In genomic region chr3:16079519-16079918, GRCh38 we compare ENCODE assay signal across 19 cellular contexts.
DNase-seq lines count a peak whose midpoint lies in the region; ATAC-seq, FAIRE-seq and TF ChIP-seq lines count a peak whose summit lies in the region.
"Had no signal": no experiment of that assay in that cellular context is flagged by ENCODE, and none has a peak within 500 bp of the region (broad histone marks: within the 10 kb centered on the region; RNA-seq: fewer than 3 reads in every experiment).

No MANE protein-coding gene starts in this region.

- H3K4me2 ChIP-seq in A549 = 0 out of 3 replicates have a peak overlapping the region, but pooled peaks have one; percentile 2
- H3K4me2 ChIP-seq in mesenchymal stem cell (ENCODE audit: low read length, poor library complexity, severe bottlenecking) = no peak overlapping the region

- no peak for TF ChIP-seq CTCF in A549 (IDR thresholded peaks at IDR 0.05)
- no peak for TF ChIP-seq CTCF in fibroblast of mammary gland (conservative IDR thresholded peaks at IDR 0.05; ENCODE audit: control insufficient read depth, insufficient read depth, low read depth, low read length)
- TF ChIP-seq CTCF in prostate gland (IDR thresholded peaks at IDR 0.05) = no peak

- H3K27me3 ChIP-seq in adipocyte (replicated peaks; ENCODE audit: control insufficient read depth, insufficient read depth, low read length) (no peaks in the 10 kb centered on the region), prostate gland (replicated peaks; ENCODE audit: insufficient read depth) (no peaks in the 10 kb centered on the region), mesenchymal stem cell (ENCODE audit: control insufficient read depth in 1 of 2, insufficient read depth in 1 of 2, low read length in 2 of 2) (no peaks in the 10 kb centered on the region)
- H3K27me3 ChIP-seq: gastrocnemius medialis had no signal

- TF ChIP-seq POLR2A in A549 (IDR thresholded peaks at IDR 0.05; ENCODE audit: low read length) (no peak), prostate gland (IDR thresholded peaks at IDR 0.05) (no peak)

- no peak overlapping the region for H3K18ac ChIP-seq in mesenchymal stem cell (ENCODE audit: low read depth in 1 of 2, low read length in 2 of 2)

- H2AFZ ChIP-seq in mesenchymal stem cell (ENCODE audit: low read depth, low read length) = no peak overlapping the region

- no peak for DNase-seq in A549 (ENCODE audit: low read depth in 1 of 2, low spot score in 1 of 2)
- peak; percentile 84 for DNase-seq in LHCN-M2 (ENCODE audit: low read depth)
- DNase-seq in adipocyte (ENCODE audit: low read depth) = peak; percentile 56
- DNase-seq in fibroblast of mammary gland (ENCODE audit: low read depth) = peak; percentile 87
- no peak for DNase-seq in prostate gland (ENCODE audit: low spot score)
- no peak for DNase-seq in mesenchymal stem cell
- DNase-seq in DMS114 treated with DMSO at 0.1 percent for 48 hours (lab: John Stamatoyannopoulos, UW; ENCODE audit: unreplicated experiment) = no peak
- DNase-seq: activated naive CD4-positive, alpha-beta T cell treated with anti-CD3 and anti-CD28 coated beads for 36 hours; activated T-cell treated with anti-CD3 and anti-CD28 coated beads, Interleukin-2, amount 50 U/mL, for 4 hours; aorta; cortex of kidney; gastrocnemius medialis; HFFc6; left cardiac atrium; NCI-H748 treated with DMSO at 0.1 percent for 48 hours; retina; stimulated activated CD4-positive, alpha-beta T cell treated with anti-CD3 and anti-CD28 coated beads, Interleukin-15, amount 100 ng/mL, for 24 hours; T-helper 9 cell had no signal

- no peak overlapping the region for H3K4ac ChIP-seq in mesenchymal stem cell (ENCODE audit: low read depth in 1 of 2, low read length in 2 of 2)

- no peak overlapping the region for H3K14ac ChIP-seq in mesenchymal stem cell (ENCODE audit: low read length in 2 of 2)

- H2AK5ac ChIP-seq in mesenchymal stem cell (ENCODE audit: low read length, severe bottlenecking) = no peak overlapping the region

- CTCF ChIA-PET in A549 (lab: Yijun Ruan, JAX) = interaction anchor here (0.6 to 1.4 kb wide), 3 partner anchors 19 to 476 kb away, joined by 3 to 4 read pairs (median 3); no protein-coding TSS in a partner anchor

- H3K36me3 ChIP-seq in adipocyte (ENCODE audit: control insufficient read depth, insufficient read depth, low read length, severe bottlenecking) (no peaks in the 10 kb centered on the region), prostate gland (no peaks in the 10 kb centered on the region), mesenchymal stem cell (ENCODE audit: control insufficient read depth in 1 of 2, insufficient read depth in 2 of 2, low read depth in 1 of 2, low read length in 2 of 2) (peaks cover 0 to 4% of the 10 kb centered on the region in 2 experiments)
- H3K36me3 ChIP-seq: gastrocnemius medialis had no signal

- 62% methylated on average over 2 of the region's 2 CpGs for WGBS in A549 (ENCODE audit: missing lambda C conversion rate)
- WGBS in prostate gland = 60% methylated on average over 2 of the region's 2 CpGs
- WGBS in mesenchymal stem cell = 92% methylated on average over 1 of the region's 2 CpGs

- H3K23ac ChIP-seq in mesenchymal stem cell (ENCODE audit: low read length in 2 of 2) = no peak overlapping the region

- H3K27ac ChIP-seq in A549 (peak overlapping the region; percentile 18 to 25; a peak in 2 of 6 replicates), prostate gland (no peak overlapping the region), mesenchymal stem cell (ENCODE audit: low read length, poor library complexity, severe bottlenecking) (no peak overlapping the region)
- H3K27ac ChIP-seq: gastrocnemius medialis had no signal

- TF ChIP-seq EP300 in A549 (IDR thresholded peaks at IDR 0.05) = no peak

- H3K9me3 ChIP-seq in A549 (peaks cover 38% of the 10 kb centered on the region), adipocyte (ENCODE audit: control insufficient read depth, low read length) (peaks cover 11% of the 10 kb centered on the region), prostate gland (no peaks in the 10 kb centered on the region), mesenchymal stem cell (ENCODE audit: control insufficient read depth, low read length) (peaks cover 26% of the 10 kb centered on the region)
- H3K9me3 ChIP-seq: gastrocnemius medialis had no signal

- no peak for TF ChIP-seq RAD21 in A549 (conservative IDR thresholded peaks at IDR 0.05 in 1 of 2, IDR thresholded peaks at IDR 0.05 in 1 of 2)

- peaks cover 5% of the 10 kb centered on the region; the same call in 1 of the 3 replicates for H3K4me1 ChIP-seq in A549
- peaks cover 8% of the 10 kb centered on the region for H3K4me1 ChIP-seq in adipocyte (ENCODE audit: control insufficient read depth, insufficient read depth, low read length)
- H3K4me1 ChIP-seq in prostate gland (replicated peaks) = no peaks in the 10 kb centered on the region
- peaks cover 2% of the 10 kb centered on the region for H3K4me1 ChIP-seq in mesenchymal stem cell (ENCODE audit: control insufficient read depth, insufficient read depth, low read depth, low read length)

- no peak overlapping the region for H4K8ac ChIP-seq in mesenchymal stem cell (ENCODE audit: low read length)

- no peak overlapping the region for H4K91ac ChIP-seq in mesenchymal stem cell (ENCODE audit: low read length)

- no peak overlapping the region for H2BK12ac ChIP-seq in mesenchymal stem cell (ENCODE audit: low read length in 2 of 2)

- H2BK5ac ChIP-seq in mesenchymal stem cell (ENCODE audit: low read depth, low read length, poor library complexity, severe bottlenecking) = no peak overlapping the region

- intact Hi-C loops in prostate gland (cut with DNase I) = no loop called here

- H3K9ac ChIP-seq in adipocyte (ENCODE audit: low read length) = no peak overlapping the region
- H3K9ac ChIP-seq in mesenchymal stem cell (ENCODE audit: low read length) = no peak overlapping the region

- FAIRE-seq in A549 (lab: Jason Lieb, UNC) = no peak

- H2BK15ac ChIP-seq in mesenchymal stem cell (ENCODE audit: low read depth, poor library complexity, severe bottlenecking) = no peak overlapping the region

- H3K79me1 ChIP-seq in mesenchymal stem cell (replicated peaks; ENCODE audit: low read length, poor library complexity, severe bottlenecking) = no peaks in the 10 kb centered on the region

- H3K4me3 ChIP-seq in A549 (no peak overlapping the region), adipocyte (ENCODE audit: low read length) (no peak overlapping the region), fibroblast of mammary gland (ENCODE audit: control insufficient read depth, low read depth, low read length) (no peak overlapping the region), prostate gland (no peak overlapping the region), mesenchymal stem cell (ENCODE audit: insufficient read depth in 1 of 2, low read depth in 1 of 2, low read length in 2 of 2) (no peak overlapping the region)
- H3K4me3 ChIP-seq: gastrocnemius medialis had no signal

- POLR2A ChIA-PET in A549 (lab: Yijun Ruan, JAX) = no interaction called here

- no peak overlapping the region for H2BK120ac ChIP-seq in mesenchymal stem cell (ENCODE audit: low read depth, low read length)

- ATAC-seq in A549 (no peak), GM21423 (IDR thresholded peaks at IDR 0.05; ENCODE audit: unreplicated experiment) (no peak)
- ATAC-seq: activated T-cell treated with anti-CD3 and anti-CD28 coated beads, Interleukin-2, amount 50 U/mL, for 4 hours; gastrocnemius medialis; left cardiac atrium had no signal

TF ChIP-seq in A549, 52 proteins besides CTCF, POLR2A, EP300 and RAD21:
- no peak for TF ChIP-seq FOSL2 (IDR thresholded peaks at IDR 0.05)
- peak; percentile 23; the same call in 1 of the 2 replicates for TF ChIP-seq FOSL2 (CRISPR knock-in tag; IDR thresholded peaks at IDR 0.05)
- peak; percentile 33; the same call in 1 of the 2 replicates for TF ChIP-seq JUNB (IDR thresholded peaks at IDR 0.05)
- TF ChIP-seq ZC3H11A (IDR thresholded peaks at IDR 0.05) = no peak
- no peak for TF ChIP-seq PHF8 (IDR thresholded peaks at IDR 0.05; ENCODE audit: borderline replicate concordance, low read depth)
- TF ChIP-seq CBX8 (IDR thresholded peaks at IDR 0.05) = no peak
- 0 out of 4 replicates have a peak, but pooled peaks of 1 of the 2 experiments have one; percentile 7 for TF ChIP-seq CEBPB (IDR thresholded peaks at IDR 0.05)

Comparison
In these comparisons a context has a peak if more than half of its experiments do, and no peak if none do; other contexts are left out.
1. DNase-seq: peak in LHCN-M2 (single experiment), adipocyte (single experiment) and fibroblast of mammary gland (single experiment); none in A549 (0 of 2), prostate gland (single experiment), mesenchymal stem cell (single experiment) and DMS114 treated with DMSO at 0.1 percent for 48 hours (single experiment).
2. H3K27ac ChIP-seq: peak in A549 (2 of 2); none in prostate gland (0 of 2) and mesenchymal stem cell (single experiment).